ENCODE assay signal across 1 cellular context in the genomic region with DNA sequence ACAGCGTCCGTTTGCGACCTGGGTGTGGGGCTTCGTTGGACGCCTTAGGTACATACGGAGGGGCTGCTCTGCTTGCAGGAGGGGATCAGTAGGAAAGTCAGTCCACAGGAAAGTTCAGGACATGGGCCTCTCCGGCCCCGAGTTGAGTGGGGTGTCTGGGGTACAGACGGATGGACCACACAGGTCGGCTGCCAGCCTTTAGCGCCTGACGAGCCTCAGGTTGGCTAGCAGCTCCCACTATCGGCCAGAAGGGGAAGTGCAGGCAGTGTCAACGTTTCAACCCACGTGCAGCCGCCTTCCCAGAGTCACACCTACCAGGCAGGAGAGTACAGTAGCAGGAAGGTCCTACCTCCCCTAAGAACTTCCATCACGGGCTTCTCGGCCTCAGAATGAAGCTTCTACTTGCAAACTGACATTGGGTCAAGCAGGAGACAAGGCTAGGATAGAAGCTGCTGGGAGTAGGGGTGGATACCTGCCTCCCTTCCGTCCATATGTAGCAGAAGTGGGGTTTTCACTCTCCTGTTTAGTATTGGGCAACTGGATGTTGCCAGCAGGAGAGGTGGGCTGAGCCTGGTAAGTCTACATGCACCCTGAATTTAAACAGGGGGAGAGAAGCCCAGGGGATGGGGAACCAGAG.
TF ChIP-seq lines count a peak whose summit lies in the region.

No MANE protein-coding gene starts in this region.

TF ChIP-seq in WTC11, 78 proteins besides CTCF, POLR2A, EP300 and RAD21 (continued from another document and continues in another):
- TF ChIP-seq, protein P1, sequence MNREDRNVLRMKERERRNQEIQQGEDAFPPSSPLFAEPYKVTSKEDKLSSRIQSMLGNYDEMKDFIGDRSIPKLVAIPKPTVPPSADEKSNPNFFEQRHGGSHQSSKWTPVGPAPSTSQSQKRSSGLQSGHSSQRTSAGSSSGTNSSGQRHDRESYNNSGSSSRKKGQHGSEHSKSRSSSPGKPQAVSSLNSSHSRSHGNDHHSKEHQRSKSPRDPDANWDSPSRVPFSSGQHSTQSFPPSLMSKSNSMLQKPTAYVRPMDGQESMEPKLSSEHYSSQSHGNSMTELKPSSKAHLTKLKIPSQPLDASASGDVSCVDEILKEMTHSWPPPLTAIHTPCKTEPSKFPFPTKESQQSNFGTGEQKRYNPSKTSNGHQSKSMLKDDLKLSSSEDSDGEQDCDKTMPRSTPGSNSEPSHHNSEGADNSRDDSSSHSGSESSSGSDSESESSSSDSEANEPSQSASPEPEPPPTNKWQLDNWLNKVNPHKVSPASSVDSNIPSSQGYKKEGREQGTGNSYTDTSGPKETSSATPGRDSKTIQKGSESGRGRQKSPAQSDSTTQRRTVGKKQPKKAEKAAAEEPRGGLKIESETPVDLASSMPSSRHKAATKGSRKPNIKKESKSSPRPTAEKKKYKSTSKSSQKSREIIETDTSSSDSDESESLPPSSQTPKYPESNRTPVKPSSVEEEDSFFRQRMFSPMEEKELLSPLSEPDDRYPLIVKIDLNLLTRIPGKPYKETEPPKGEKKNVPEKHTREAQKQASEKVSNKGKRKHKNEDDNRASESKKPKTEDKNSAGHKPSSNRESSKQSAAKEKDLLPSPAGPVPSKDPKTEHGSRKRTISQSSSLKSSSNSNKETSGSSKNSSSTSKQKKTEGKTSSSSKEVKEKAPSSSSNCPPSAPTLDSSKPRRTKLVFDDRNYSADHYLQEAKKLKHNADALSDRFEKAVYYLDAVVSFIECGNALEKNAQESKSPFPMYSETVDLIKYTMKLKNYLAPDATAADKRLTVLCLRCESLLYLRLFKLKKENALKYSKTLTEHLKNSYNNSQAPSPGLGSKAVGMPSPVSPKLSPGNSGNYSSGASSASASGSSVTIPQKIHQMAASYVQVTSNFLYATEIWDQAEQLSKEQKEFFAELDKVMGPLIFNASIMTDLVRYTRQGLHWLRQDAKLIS (CRISPR knock-in tag; IDR thresholded peaks at IDR 0.05; ENCODE audit: borderline replicate concordance), result no peak
- TF ChIP-seq, protein P2, sequence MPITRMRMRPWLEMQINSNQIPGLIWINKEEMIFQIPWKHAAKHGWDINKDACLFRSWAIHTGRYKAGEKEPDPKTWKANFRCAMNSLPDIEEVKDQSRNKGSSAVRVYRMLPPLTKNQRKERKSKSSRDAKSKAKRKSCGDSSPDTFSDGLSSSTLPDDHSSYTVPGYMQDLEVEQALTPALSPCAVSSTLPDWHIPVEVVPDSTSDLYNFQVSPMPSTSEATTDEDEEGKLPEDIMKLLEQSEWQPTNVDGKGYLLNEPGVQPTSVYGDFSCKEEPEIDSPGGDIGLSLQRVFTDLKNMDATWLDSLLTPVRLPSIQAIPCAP (CRISPR knock-in tag; IDR thresholded peaks at IDR 0.05), result no peak
- no peak for TF ChIP-seq NR1H2 (CRISPR knock-in tag; IDR thresholded peaks at IDR 0.05)
- TF ChIP-seq SMAD4 (CRISPR knock-in tag; IDR thresholded peaks at IDR 0.05), result no peak
- TF ChIP-seq JAZF1 (CRISPR knock-in tag; IDR thresholded peaks at IDR 0.05), result no peak
- TF ChIP-seq NFATC4 (CRISPR knock-in tag; IDR thresholded peaks at IDR 0.05), result no peak
- TF ChIP-seq, protein P3, sequence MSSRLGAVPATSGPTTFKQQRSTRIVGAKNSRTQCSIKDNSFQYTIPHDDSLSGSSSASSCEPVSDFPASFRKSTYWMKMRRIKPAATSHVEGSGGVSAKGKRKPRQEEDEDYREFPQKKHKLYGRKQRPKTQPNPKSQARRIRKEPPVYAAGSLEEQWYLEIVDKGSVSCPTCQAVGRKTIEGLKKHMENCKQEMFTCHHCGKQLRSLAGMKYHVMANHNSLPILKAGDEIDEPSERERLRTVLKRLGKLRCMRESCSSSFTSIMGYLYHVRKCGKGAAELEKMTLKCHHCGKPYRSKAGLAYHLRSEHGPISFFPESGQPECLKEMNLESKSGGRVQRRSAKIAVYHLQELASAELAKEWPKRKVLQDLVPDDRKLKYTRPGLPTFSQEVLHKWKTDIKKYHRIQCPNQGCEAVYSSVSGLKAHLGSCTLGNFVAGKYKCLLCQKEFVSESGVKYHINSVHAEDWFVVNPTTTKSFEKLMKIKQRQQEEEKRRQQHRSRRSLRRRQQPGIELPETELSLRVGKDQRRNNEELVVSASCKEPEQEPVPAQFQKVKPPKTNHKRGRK (CRISPR knock-in tag; IDR thresholded peaks at IDR 0.05; ENCODE audit: borderline replicate concordance), result no peak
- no peak for TF ChIP-seq CREM (CRISPR knock-in tag; IDR thresholded peaks at IDR 0.05)
- TF ChIP-seq, protein P4, sequence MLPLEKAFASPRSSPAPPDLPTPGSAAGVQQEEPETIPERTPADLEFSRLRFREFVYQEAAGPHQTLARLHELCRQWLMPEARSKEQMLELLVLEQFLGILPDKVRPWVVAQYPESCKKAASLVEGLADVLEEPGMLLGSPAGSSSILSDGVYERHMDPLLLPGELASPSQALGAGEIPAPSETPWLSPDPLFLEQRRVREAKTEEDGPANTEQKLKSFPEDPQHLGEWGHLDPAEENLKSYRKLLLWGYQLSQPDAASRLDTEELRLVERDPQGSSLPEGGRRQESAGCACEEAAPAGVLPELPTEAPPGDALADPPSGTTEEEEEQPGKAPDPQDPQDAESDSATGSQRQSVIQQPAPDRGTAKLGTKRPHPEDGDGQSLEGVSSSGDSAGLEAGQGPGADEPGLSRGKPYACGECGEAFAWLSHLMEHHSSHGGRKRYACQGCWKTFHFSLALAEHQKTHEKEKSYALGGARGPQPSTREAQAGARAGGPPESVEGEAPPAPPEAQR (CRISPR knock-in tag; IDR thresholded peaks at IDR 0.05), result no peak
- no peak for TF ChIP-seq RELA (CRISPR knock-in tag; IDR thresholded peaks at IDR 0.05; ENCODE audit: borderline replicate concordance)
- TF ChIP-seq, protein P5, sequence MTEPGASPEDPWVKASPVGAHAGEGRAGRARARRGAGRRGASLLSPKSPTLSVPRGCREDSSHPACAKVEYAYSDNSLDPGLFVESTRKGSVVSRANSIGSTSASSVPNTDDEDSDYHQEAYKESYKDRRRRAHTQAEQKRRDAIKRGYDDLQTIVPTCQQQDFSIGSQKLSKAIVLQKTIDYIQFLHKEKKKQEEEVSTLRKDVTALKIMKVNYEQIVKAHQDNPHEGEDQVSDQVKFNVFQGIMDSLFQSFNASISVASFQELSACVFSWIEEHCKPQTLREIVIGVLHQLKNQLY (CRISPR knock-in tag; IDR thresholded peaks at IDR 0.05), result no peak
- TF ChIP-seq FOXJ3 (CRISPR knock-in tag; IDR thresholded peaks at IDR 0.05; ENCODE audit: borderline replicate concordance), result no peak
- TF ChIP-seq PRRX2 (CRISPR knock-in tag; IDR thresholded peaks at IDR 0.05), result no peak
- TF ChIP-seq MXD4 (CRISPR knock-in tag; IDR thresholded peaks at IDR 0.05; ENCODE audit: borderline replicate concordance), result no peak
- no peak for TF ChIP-seq GRHL2 (CRISPR knock-in tag; IDR thresholded peaks at IDR 0.05; ENCODE audit: insufficient replicate concordance, severe bottlenecking)
- TF ChIP-seq FOXK1 (CRISPR knock-in tag; IDR thresholded peaks at IDR 0.05), result peak; percentile 23; the same call in 1 of the 2 replicates
- no peak for TF ChIP-seq ZBTB21 (CRISPR knock-in tag; IDR thresholded peaks at IDR 0.05; ENCODE audit: borderline replicate concordance)
- no peak for TF ChIP-seq ZNF121 (CRISPR knock-in tag; IDR thresholded peaks at IDR 0.05)
- no peak for TF ChIP-seq TEAD4 (CRISPR knock-in tag; IDR thresholded peaks at IDR 0.05)
- TF ChIP-seq ZNF138 (CRISPR knock-in tag; conservative IDR thresholded peaks at IDR 0.05), result no peak
- no peak for TF ChIP-seq ZNF423 (CRISPR knock-in tag; IDR thresholded peaks at IDR 0.05)
- TF ChIP-seq, protein P6, sequence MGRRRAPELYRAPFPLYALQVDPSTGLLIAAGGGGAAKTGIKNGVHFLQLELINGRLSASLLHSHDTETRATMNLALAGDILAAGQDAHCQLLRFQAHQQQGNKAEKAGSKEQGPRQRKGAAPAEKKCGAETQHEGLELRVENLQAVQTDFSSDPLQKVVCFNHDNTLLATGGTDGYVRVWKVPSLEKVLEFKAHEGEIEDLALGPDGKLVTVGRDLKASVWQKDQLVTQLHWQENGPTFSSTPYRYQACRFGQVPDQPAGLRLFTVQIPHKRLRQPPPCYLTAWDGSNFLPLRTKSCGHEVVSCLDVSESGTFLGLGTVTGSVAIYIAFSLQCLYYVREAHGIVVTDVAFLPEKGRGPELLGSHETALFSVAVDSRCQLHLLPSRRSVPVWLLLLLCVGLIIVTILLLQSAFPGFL (CRISPR knock-in tag; IDR thresholded peaks at IDR 0.05; ENCODE audit: borderline replicate concordance), result no peak
- TF ChIP-seq, protein P7, sequence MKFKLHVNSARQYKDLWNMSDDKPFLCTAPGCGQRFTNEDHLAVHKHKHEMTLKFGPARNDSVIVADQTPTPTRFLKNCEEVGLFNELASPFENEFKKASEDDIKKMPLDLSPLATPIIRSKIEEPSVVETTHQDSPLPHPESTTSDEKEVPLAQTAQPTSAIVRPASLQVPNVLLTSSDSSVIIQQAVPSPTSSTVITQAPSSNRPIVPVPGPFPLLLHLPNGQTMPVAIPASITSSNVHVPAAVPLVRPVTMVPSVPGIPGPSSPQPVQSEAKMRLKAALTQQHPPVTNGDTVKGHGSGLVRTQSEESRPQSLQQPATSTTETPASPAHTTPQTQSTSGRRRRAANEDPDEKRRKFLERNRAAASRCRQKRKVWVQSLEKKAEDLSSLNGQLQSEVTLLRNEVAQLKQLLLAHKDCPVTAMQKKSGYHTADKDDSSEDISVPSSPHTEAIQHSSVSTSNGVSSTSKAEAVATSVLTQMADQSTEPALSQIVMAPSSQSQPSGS (CRISPR knock-in tag; IDR thresholded peaks at IDR 0.05; ENCODE audit: borderline replicate concordance, low read depth), result no peak
- TF ChIP-seq, protein P8, sequence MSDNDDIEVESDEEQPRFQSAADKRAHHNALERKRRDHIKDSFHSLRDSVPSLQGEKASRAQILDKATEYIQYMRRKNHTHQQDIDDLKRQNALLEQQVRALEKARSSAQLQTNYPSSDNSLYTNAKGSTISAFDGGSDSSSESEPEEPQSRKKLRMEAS (CRISPR knock-in tag; IDR thresholded peaks at IDR 0.05), result peak; percentile 99
- TF ChIP-seq, protein P9, sequence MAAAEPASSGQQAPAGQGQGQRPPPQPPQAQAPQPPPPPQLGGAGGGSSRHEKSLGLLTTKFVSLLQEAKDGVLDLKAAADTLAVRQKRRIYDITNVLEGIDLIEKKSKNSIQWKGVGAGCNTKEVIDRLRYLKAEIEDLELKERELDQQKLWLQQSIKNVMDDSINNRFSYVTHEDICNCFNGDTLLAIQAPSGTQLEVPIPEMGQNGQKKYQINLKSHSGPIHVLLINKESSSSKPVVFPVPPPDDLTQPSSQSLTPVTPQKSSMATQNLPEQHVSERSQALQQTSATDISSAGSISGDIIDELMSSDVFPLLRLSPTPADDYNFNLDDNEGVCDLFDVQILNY (CRISPR knock-in tag; IDR thresholded peaks at IDR 0.05), result no peak
- TF ChIP-seq, protein P10, sequence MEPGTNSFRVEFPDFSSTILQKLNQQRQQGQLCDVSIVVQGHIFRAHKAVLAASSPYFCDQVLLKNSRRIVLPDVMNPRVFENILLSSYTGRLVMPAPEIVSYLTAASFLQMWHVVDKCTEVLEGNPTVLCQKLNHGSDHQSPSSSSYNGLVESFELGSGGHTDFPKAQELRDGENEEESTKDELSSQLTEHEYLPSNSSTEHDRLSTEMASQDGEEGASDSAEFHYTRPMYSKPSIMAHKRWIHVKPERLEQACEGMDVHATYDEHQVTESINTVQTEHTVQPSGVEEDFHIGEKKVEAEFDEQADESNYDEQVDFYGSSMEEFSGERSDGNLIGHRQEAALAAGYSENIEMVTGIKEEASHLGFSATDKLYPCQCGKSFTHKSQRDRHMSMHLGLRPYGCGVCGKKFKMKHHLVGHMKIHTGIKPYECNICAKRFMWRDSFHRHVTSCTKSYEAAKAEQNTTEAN (CRISPR knock-in tag; IDR thresholded peaks at IDR 0.05), result no peak
- TF ChIP-seq, protein P11, sequence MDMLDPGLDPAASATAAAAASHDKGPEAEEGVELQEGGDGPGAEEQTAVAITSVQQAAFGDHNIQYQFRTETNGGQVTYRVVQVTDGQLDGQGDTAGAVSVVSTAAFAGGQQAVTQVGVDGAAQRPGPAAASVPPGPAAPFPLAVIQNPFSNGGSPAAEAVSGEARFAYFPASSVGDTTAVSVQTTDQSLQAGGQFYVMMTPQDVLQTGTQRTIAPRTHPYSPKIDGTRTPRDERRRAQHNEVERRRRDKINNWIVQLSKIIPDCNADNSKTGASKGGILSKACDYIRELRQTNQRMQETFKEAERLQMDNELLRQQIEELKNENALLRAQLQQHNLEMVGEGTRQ (CRISPR knock-in tag; IDR thresholded peaks at IDR 0.05), result peak; percentile 61
- TF ChIP-seq ZNF317 (CRISPR knock-in tag; IDR thresholded peaks at IDR 0.05; ENCODE audit: borderline replicate concordance, low read depth), result peak; percentile 67; the same call in 1 of the 2 replicates
- TF ChIP-seq, protein P12, sequence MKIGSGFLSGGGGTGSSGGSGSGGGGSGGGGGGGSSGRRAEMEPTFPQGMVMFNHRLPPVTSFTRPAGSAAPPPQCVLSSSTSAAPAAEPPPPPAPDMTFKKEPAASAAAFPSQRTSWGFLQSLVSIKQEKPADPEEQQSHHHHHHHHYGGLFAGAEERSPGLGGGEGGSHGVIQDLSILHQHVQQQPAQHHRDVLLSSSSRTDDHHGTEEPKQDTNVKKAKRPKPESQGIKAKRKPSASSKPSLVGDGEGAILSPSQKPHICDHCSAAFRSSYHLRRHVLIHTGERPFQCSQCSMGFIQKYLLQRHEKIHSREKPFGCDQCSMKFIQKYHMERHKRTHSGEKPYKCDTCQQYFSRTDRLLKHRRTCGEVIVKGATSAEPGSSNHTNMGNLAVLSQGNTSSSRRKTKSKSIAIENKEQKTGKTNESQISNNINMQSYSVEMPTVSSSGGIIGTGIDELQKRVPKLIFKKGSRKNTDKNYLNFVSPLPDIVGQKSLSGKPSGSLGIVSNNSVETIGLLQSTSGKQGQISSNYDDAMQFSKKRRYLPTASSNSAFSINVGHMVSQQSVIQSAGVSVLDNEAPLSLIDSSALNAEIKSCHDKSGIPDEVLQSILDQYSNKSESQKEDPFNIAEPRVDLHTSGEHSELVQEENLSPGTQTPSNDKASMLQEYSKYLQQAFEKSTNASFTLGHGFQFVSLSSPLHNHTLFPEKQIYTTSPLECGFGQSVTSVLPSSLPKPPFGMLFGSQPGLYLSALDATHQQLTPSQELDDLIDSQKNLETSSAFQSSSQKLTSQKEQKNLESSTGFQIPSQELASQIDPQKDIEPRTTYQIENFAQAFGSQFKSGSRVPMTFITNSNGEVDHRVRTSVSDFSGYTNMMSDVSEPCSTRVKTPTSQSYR (CRISPR knock-in tag; IDR thresholded peaks at IDR 0.05), result no peak
- peak; percentile 51 for TF ChIP-seq SP1 (CRISPR knock-in tag; conservative IDR thresholded peaks at IDR 0.05)
- TF ChIP-seq OVOL2 (CRISPR knock-in tag; IDR thresholded peaks at IDR 0.05; ENCODE audit: borderline replicate concordance), result no peak
- TF ChIP-seq, protein P13, sequence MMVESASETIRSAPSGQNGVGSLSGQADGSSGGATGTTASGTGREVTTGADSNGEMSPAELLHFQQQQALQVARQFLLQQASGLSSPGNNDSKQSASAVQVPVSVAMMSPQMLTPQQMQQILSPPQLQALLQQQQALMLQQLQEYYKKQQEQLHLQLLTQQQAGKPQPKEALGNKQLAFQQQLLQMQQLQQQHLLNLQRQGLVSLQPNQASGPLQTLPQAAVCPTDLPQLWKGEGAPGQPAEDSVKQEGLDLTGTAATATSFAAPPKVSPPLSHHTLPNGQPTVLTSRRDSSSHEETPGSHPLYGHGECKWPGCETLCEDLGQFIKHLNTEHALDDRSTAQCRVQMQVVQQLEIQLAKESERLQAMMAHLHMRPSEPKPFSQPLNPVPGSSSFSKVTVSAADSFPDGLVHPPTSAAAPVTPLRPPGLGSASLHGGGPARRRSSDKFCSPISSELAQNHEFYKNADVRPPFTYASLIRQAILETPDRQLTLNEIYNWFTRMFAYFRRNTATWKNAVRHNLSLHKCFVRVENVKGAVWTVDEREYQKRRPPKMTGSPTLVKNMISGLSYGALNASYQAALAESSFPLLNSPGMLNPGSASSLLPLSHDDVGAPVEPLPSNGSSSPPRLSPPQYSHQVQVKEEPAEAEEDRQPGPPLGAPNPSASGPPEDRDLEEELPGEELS (CRISPR knock-in tag; IDR thresholded peaks at IDR 0.05), result no peak
